8 cellular contexts compared by ENCODE assay signal in genomic region chr2:70248145-70248809, GRCh38. TPM values are rescaled to one million over a fixed set of nuclear protein-coding genes. Genes with fewer than 3 reads are reported as not detected.
A peak's percentile ranks its signal among the peaks of the same experiment; 100 is the strongest.
DNase-seq lines count a peak whose midpoint lies in the region; ATAC-seq and TF ChIP-seq lines count a peak whose summit lies in the region.

TSS of gene TIA1 (minus strand) at chr2:70248628. CDS start at chr2:70248430, 198 bp downstream.

- peak within 1 kb of the TSS; percentile 91 for H3K9ac ChIP-seq in muscle layer of colon (ENCODE audit: low read length)

- POLR2A ChIA-PET in PC-9 (lab: Charles Lee; ENCODE audit: unreplicated experiment) = interaction anchor here (0.5 to 0.7 kb wide), 2 partner anchors 11 to 152 kb away, joined by 3 read pairs; no protein-coding TSS in a partner anchor

- H2AFZ ChIP-seq in PC-9 = peak within 1 kb of the TSS; percentile 91

- H3F3A ChIP-seq in PC-9 (ENCODE audit: insufficient read depth, low read depth) = peaks cover 37% of the 10 kb centered on the region; the same call in 1 of the 2 replicates

- H3K79me2 ChIP-seq in PC-9 (ENCODE audit: low read depth) = peaks cover 51% of the 10 kb centered on the region

- H3K36me3 ChIP-seq in PC-9 (ENCODE audit: low read depth) (peaks cover 4% of the 10 kb centered on the region; the same call in 1 of the 2 replicates), esophagus (ENCODE audit: control insufficient read depth in 2 of 2, insufficient read depth in 2 of 2, low read length in 1 of 2) (no peaks in the 10 kb centered on the region), muscle layer of colon (ENCODE audit: insufficient read depth, low read length) (no peaks in the 10 kb centered on the region)

- H3K27ac ChIP-seq in PC-9 = peak within 1 kb of the TSS; percentile 96
- peak within 1 kb of the TSS; percentile 98 to 100 for H3K27ac ChIP-seq in esophagus (ENCODE audit: low read depth in 2 of 2, low read length in 1 of 2)
- H3K27ac ChIP-seq in muscle layer of colon (ENCODE audit: low read depth, low read length) = peak within 1 kb of the TSS; percentile 96

- H4K20me1 ChIP-seq in PC-9 (ENCODE audit: insufficient read depth) = peaks cover 13% of the 10 kb centered on the region; the same call in 1 of the 2 replicates

- peak; percentile 96 for ATAC-seq in GM21619 (IDR thresholded peaks at IDR 0.05; ENCODE audit: unreplicated experiment)

- DNase-seq in DMS153 (lab: John Stamatoyannopoulos, UW) = peak; percentile 98
- DNase-seq in Jurkat, Clone E6-1 (ENCODE audit: low read depth, low spot score) = peak; percentile 98
- peak; percentile 94 to 96 for DNase-seq in PC-9
- DNase-seq in activated T-cell treated with anti-CD3 and anti-CD28 coated beads, Interleukin-2, amount 50 U/mL, for 1 hour = peak; percentile 96
- DNase-seq in stimulated activated CD8-positive, alpha-beta memory T cell treated with anti-CD3 and anti-CD28 coated beads, Interleukin-7, amount 100 ng/mL, for 24 hours (ENCODE audit: low read depth) = peak; percentile 96

- no peaks in the 10 kb centered on the region for H3K9me2 ChIP-seq in PC-9 (ENCODE audit: insufficient read depth)

- intact Hi-C loops in PC-9 (cut with micrococcal nuclease; ENCODE audit: unreplicated experiment) = loop anchor here (2.0 kb wide), 1 partner anchor 45 kb away; the partner anchor contains the start of gene SNRPG

- H3K4me1 ChIP-seq in PC-9 (replicated peaks; ENCODE audit: insufficient read depth) = peaks cover 20% of the 10 kb centered on the region
- H3K4me1 ChIP-seq in esophagus (ENCODE audit: control insufficient read depth in 2 of 2, insufficient read depth in 2 of 2, low read length in 1 of 2) = no peaks in the 10 kb centered on the region
- H3K4me1 ChIP-seq in muscle layer of colon (ENCODE audit: insufficient read depth, low read length) = peaks cover 16% of the 10 kb centered on the region

- TSS peak; percentile 78 for BruUV-seq in PC-9 (replicated peaks; lab: Mats Ljungman, UMichigan)

- peak within 1 kb of the TSS; percentile 99 for H3K4me3 ChIP-seq in Jurkat, Clone E6-1 (ENCODE audit: low read length)
- H3K4me3 ChIP-seq in PC-9 (peak within 1 kb of the TSS; percentile 90), esophagus (ENCODE audit: low read depth in 1 of 2, low read length in 2 of 2) (peak within 1 kb of the TSS; percentile 90 to 93), muscle layer of colon (ENCODE audit: low read depth in 1 of 2, low read length in 2 of 2) (peak within 1 kb of the TSS; percentile 87 to 96)

- peak within 1 kb of the TSS; percentile 99 for H3K4me2 ChIP-seq in PC-9

- CTCF ChIA-PET in PC-9 (lab: Charles Lee) = no interaction called here

- 0% methylated on average over 47 of the region's 47 CpGs for WGBS in esophagus, 2 donors

- no peak for TF ChIP-seq CTCF in PC-9 (conservative IDR thresholded peaks at IDR 0.05)

- H3K9me3 ChIP-seq in PC-9 (ENCODE audit: insufficient read depth, low read depth) (no peaks in the 10 kb centered on the region), esophagus (ENCODE audit: control insufficient read depth in 2 of 2, insufficient read depth in 1 of 2, low read depth in 1 of 2, low read length in 1 of 2) (no peaks in the 10 kb centered on the region), muscle layer of colon (ENCODE audit: low read length) (no peaks in the 10 kb centered on the region)

- H3K27me3 ChIP-seq in PC-9 (ENCODE audit: insufficient read depth, low read depth) (no peaks in the 10 kb centered on the region), esophagus (ENCODE audit: control insufficient read depth in 1 of 2, insufficient read depth in 2 of 2, low read length in 2 of 2) (no peaks in the 10 kb centered on the region), muscle layer of colon (ENCODE audit: control insufficient read depth in 1 of 2, insufficient read depth in 2 of 2, low read length in 2 of 2) (no peaks in the 10 kb centered on the region)

RNA-seq across cellular contexts. Expression of gene TIA1, which starts in this region (rescaled TPM):
- polyA plus RNA-seq in Jurkat, Clone E6-1 (2012; ENCODE audit: insufficient read depth, insufficient read length) = 150 TPM
- total RNA-seq in PC-9 (2021) = 104 and 121 TPM in 2 replicates
- 10 to 100 TPM; 22.8 to 51.3 TPM for polyA plus RNA-seq in esophagus

Comparison
In these comparisons a context has a peak if more than half of its experiments do, and no peak if none do; other contexts are left out.
1. Peak in every context shown above with its lines: DNase-seq, ATAC-seq, H3K4me3 ChIP-seq and H3K27ac ChIP-seq.